ENCODE assay signal across 1 cellular context in genomic region chr20:20736303-20736702, GRCh38.
TF ChIP-seq lines count a peak whose summit lies in the region.

No MANE protein-coding gene starts in this region.

TF ChIP-seq in H1, 55 proteins besides CTCF, POLR2A, EP300 and RAD21 (continued from another document):
- TF ChIP-seq CHD7 (IDR thresholded peaks at IDR 0.05; ENCODE audit: insufficient replicate concordance, low read length) = no peak
TF ChIP-seq in H1: peak in this region for 0.
